Comparison of ENCODE assay signal across 30 cellular contexts in the genomic region with DNA sequence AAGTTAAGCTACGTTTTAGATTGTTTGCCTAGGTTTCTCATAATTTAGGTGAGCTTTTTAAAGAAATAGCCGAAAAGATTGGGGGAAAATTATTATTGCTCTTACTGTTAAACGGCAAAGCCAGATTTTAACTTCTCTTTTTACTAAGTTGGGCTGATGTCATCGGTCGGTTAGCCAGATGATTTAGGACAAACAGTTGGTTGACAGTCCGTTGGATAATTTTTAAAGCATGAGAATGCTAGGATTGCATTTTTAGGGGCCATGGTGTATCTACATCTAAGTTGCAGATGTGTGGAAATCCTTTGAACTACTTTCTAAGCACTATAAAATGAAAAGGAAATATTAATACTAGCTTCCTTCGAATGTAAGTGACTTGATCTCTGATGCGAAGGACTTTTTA.
DNase-seq lines count a peak whose midpoint lies in the region; ATAC-seq and FAIRE-seq lines count a peak whose summit lies in the region.
"Had no signal": no experiment of that assay in that cellular context is flagged by ENCODE, and none has a peak within 500 bp of the region (broad histone marks: within the 10 kb centered on the region; RNA-seq: fewer than 3 reads in every experiment).

No MANE protein-coding gene starts in this region.

- DNase-seq in AG08395 (ENCODE audit: low spot score) (peak; percentile 16), LHCN-M2 (ENCODE audit: low read depth) (peak; percentile 94), RCC 7860 (ENCODE audit: low spot score) (no peak), kidney tubule cell (ENCODE audit: low spot score) (peak; percentile 24), DMS114 treated with DMSO at 0.1 percent for 48 hours (lab: John Stamatoyannopoulos, UW; ENCODE audit: unreplicated experiment) (no peak), HuH-7.5 (ENCODE audit: low spot score) (no peak)
- DNase-seq: 8988T; activated CD4-positive, CD25-positive, alpha-beta regulatory T cell; activated naive CD4-positive, alpha-beta T cell treated with anti-CD3 and anti-CD28 coated beads for 36 hours; DMS53; effector memory CD4-positive, alpha-beta T cell; erythroblast; GF-D8; left ventricle myocardium inferior; midbrain; NCI-H1694; NCI-H2171; NCI-H524; ovary; retina; spleen; T-cell; tibial artery had no signal

- ATAC-seq in HG02884 (IDR thresholded peaks at IDR 0.05; ENCODE audit: unreplicated experiment) = no peak
- no peak for ATAC-seq in HG02870 (IDR thresholded peaks at IDR 0.05; ENCODE audit: unreplicated experiment)
- ATAC-seq: HCT116; natural killer cell treated with Interleukin-12 subunit alpha and Interleukin-12 subunit beta and Interleukin-15 and Interleukin-18, amount 100 ng/mL, for 72 hours; T-cell had no signal

- FAIRE-seq in RCC 7860 (lab: Jason Lieb, UNC) = peak; percentile 55
- FAIRE-seq: bronchial epithelial cell, colon, frontal cortex had no signal

Comparison
In these comparisons a context has a peak if more than half of its experiments do, and no peak if none do; other contexts are left out.
1. DNase-seq: peak in AG08395 (single experiment), LHCN-M2 (single experiment) and kidney tubule cell (single experiment); none in RCC 7860 (single experiment), DMS114 treated with DMSO at 0.1 percent for 48 hours (single experiment) and HuH-7.5 (single experiment).